Comparison of ENCODE assay signal across 1 cellular context in the genomic region with DNA sequence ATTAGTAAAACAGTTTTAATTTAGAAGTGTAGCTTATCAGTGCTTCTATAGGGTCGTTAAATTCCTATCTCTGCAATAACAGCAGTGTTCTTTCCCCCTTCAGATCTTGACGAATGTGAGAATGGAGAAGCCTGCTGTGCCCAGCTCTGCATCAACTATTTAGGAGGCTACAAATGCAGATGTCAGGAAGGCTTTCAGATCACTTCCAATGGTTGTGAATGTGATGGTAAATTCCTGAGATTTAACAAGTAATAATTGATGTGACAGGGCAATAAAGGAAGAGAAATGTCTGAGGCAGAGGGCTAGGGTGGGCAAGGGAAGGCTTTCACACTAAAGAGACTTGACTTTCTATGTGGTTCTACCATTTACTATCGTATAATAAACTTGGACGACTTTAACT.
TF ChIP-seq lines count a peak whose summit lies in the region.

No MANE protein-coding gene starts in this region.

TF ChIP-seq in HEK293, 187 proteins besides CTCF, POLR2A, EP300 and RAD21 (continued from another document):
- TF ChIP-seq KLF10 (tag by site-specific recombination; IDR thresholded peaks at IDR 0.05), result no peak
- 0 out of 2 replicates have a peak, but pooled peaks have one; percentile 18 for TF ChIP-seq ZSCAN30 (tag by site-specific recombination; IDR thresholded peaks at IDR 0.05)
- TF ChIP-seq ZBTB1 (tag by site-specific recombination; IDR thresholded peaks at IDR 0.05), result no peak
- TF ChIP-seq IKZF3 (tag by site-specific recombination; IDR thresholded peaks at IDR 0.05), result 0 out of 2 replicates have a peak, but pooled peaks have one; percentile 28
- TF ChIP-seq BCL11B (tag by site-specific recombination; IDR thresholded peaks at IDR 0.05; ENCODE audit: low read depth), result peak; percentile 78; the same call in 1 of the 2 replicates
- no peak for TF ChIP-seq HOXC10 (CRISPR knock-in tag; IDR thresholded peaks at IDR 0.05)
- no peak for TF ChIP-seq ZNF664 (tag by site-specific recombination; IDR thresholded peaks at IDR 0.05)
- TF ChIP-seq RBAK (tag by site-specific recombination; IDR thresholded peaks at IDR 0.05), result no peak
- peak; percentile 19; the same call in 1 of the 2 replicates for TF ChIP-seq ZIC2 (tag by site-specific recombination; IDR thresholded peaks at IDR 0.05)
- TF ChIP-seq ZNF157 (tag by site-specific recombination; IDR thresholded peaks at IDR 0.05), result no peak
- peak; percentile 48; the same call in 1 of the 2 replicates for TF ChIP-seq PRDM6 (tag by site-specific recombination; IDR thresholded peaks at IDR 0.05)
